Comparison of ENCODE assay signal across 1 cellular context in genomic region chr1:47870946-47871750, GRCh38.
A peak's percentile ranks its signal among the peaks of the same experiment; 100 is the strongest.
TF ChIP-seq lines count a peak whose summit lies in the region.

No MANE protein-coding gene starts in this region.

TF ChIP-seq in HepG2, 621 proteins besides CTCF, POLR2A, EP300 and RAD21 (continued from another document and continues in another):
- no peak for TF ChIP-seq ZNF598 (CRISPR knock-in tag; IDR thresholded peaks at IDR 0.05; ENCODE audit: borderline replicate concordance)
- TF ChIP-seq ETV6 (CRISPR knock-in tag; conservative IDR thresholded peaks at IDR 0.05): no peak
- TF ChIP-seq HIVEP1 (CRISPR knock-in tag; IDR thresholded peaks at IDR 0.05): no peak
- 0 out of 2 replicates have a peak, but pooled peaks have one; percentile 16 for TF ChIP-seq ZNF280D (CRISPR knock-in tag; IDR thresholded peaks at IDR 0.05)
- no peak for TF ChIP-seq ZFYVE20 (CRISPR knock-in tag; IDR thresholded peaks at IDR 0.05; ENCODE audit: borderline replicate concordance, low read depth)
- no peak for TF ChIP-seq HINFP (CRISPR knock-in tag; IDR thresholded peaks at IDR 0.05; ENCODE audit: low read depth)
- TF ChIP-seq HMGXB4 (CRISPR knock-in tag; IDR thresholded peaks at IDR 0.05; ENCODE audit: borderline replicate concordance in 1 of 2, low read depth in 1 of 2): no peak
- no peak for TF ChIP-seq ZNF775 (CRISPR knock-in tag; IDR thresholded peaks at IDR 0.05; ENCODE audit: borderline replicate concordance)
- TF ChIP-seq ZMYM3 (CRISPR knock-in tag; IDR thresholded peaks at IDR 0.05): no peak
- TF ChIP-seq SP140L (CRISPR knock-in tag; IDR thresholded peaks at IDR 0.05; ENCODE audit: borderline replicate concordance): no peak
- TF ChIP-seq ARNT2 (CRISPR knock-in tag; IDR thresholded peaks at IDR 0.05; ENCODE audit: low read depth): no peak
- TF ChIP-seq CSRNP2 (CRISPR knock-in tag; conservative IDR thresholded peaks at IDR 0.05; ENCODE audit: low read depth): no peak
- TF ChIP-seq AFF4 (CRISPR knock-in tag; IDR thresholded peaks at IDR 0.05): no peak
- TF ChIP-seq ZEB1 (IDR thresholded peaks at IDR 0.05; ENCODE audit: insufficient replicate concordance, low read depth): no peak
- TF ChIP-seq ZNF607 (CRISPR knock-in tag; IDR thresholded peaks at IDR 0.05; ENCODE audit: borderline replicate concordance): peak; percentile 29; the same call in 1 of the 2 replicates
- TF ChIP-seq ADNP (CRISPR knock-in tag; IDR thresholded peaks at IDR 0.05): no peak
- TF ChIP-seq ZNF619 (CRISPR knock-in tag; IDR thresholded peaks at IDR 0.05): no peak
- TF ChIP-seq ZNF782 (CRISPR knock-in tag; IDR thresholded peaks at IDR 0.05; ENCODE audit: borderline replicate concordance): 0 out of 2 replicates have a peak, but pooled peaks have one; percentile 20
- no peak for TF ChIP-seq E2F5 (CRISPR knock-in tag; conservative IDR thresholded peaks at IDR 0.05)
- TF ChIP-seq MYPOP (CRISPR knock-in tag; IDR thresholded peaks at IDR 0.05): no peak
- no peak for TF ChIP-seq ZNF143 (CRISPR knock-in tag; IDR thresholded peaks at IDR 0.05)
- TF ChIP-seq ZNF567 (CRISPR knock-in tag; IDR thresholded peaks at IDR 0.05; ENCODE audit: borderline replicate concordance): no peak
- TF ChIP-seq SKIL (CRISPR knock-in tag; IDR thresholded peaks at IDR 0.05; ENCODE audit: borderline replicate concordance): no peak
- no peak for TF ChIP-seq ZFAT (CRISPR knock-in tag; conservative IDR thresholded peaks at IDR 0.05)
- no peak for TF ChIP-seq MAF1 (CRISPR knock-in tag; IDR thresholded peaks at IDR 0.05; ENCODE audit: borderline replicate concordance)
- TF ChIP-seq HNF1B (CRISPR knock-in tag; IDR thresholded peaks at IDR 0.05): 0 out of 2 replicates have a peak, but pooled peaks have one; percentile 35
- no peak for TF ChIP-seq ZNF737 (CRISPR knock-in tag; IDR thresholded peaks at IDR 0.05; ENCODE audit: borderline replicate concordance)
- no peak for TF ChIP-seq PTBP1 (IDR thresholded peaks at IDR 0.05; ENCODE audit: low read depth, low read length, poor library complexity, severe bottlenecking)
- TF ChIP-seq ZNF597 (CRISPR knock-in tag; IDR thresholded peaks at IDR 0.05): no peak
- TF ChIP-seq IKZF4 (CRISPR knock-in tag; IDR thresholded peaks at IDR 0.05; ENCODE audit: borderline replicate concordance, low read depth, not compliant biosample characterization): no peak
- TF ChIP-seq FOXK2 (IDR thresholded peaks at IDR 0.05): no peak
- no peak for TF ChIP-seq HDAC1 (CRISPR knock-in tag; IDR thresholded peaks at IDR 0.05)
- TF ChIP-seq BATF2 (CRISPR knock-in tag; IDR thresholded peaks at IDR 0.05): no peak
- TF ChIP-seq ZFX (CRISPR knock-in tag; IDR thresholded peaks at IDR 0.05; ENCODE audit: low read depth): no peak
- no peak for TF ChIP-seq ZNF329 (CRISPR knock-in tag; IDR thresholded peaks at IDR 0.05; ENCODE audit: low read depth)
